ENCODE assay signal across 8 cellular contexts in genomic region chr16:88706965-88707871, GRCh38. TPM values are rescaled to one million over a fixed set of nuclear protein-coding genes. Genes with fewer than 3 reads are reported as not detected.
DNase-seq lines count a peak whose midpoint lies in the region; ATAC-seq and TF ChIP-seq lines count a peak whose summit lies in the region.

No MANE protein-coding gene starts in this region.

- H2AFZ ChIP-seq in GM23248 (peak overlapping the region; percentile 72), fibroblast of lung (ENCODE audit: low read length) (no peak overlapping the region)

- H3K9ac ChIP-seq in GM23248 (peak overlapping the region; percentile 89), fibroblast of lung (ENCODE audit: insufficient read depth, low read length) (peak overlapping the region; percentile 85)

- H3K36me3 ChIP-seq in GM23248 (ENCODE audit: low read depth) (no peaks in the 10 kb centered on the region), fibroblast of lung (ENCODE audit: control insufficient read depth, insufficient read depth, low read length) (peaks cover 7% of the 10 kb centered on the region)

- TF ChIP-seq CTCF in fibroblast of lung (conservative IDR thresholded peaks at IDR 0.05 in 1 of 2, IDR thresholded peaks at IDR 0.05 in 1 of 2; ENCODE audit: low read depth in 1 of 2, low read length in 2 of 2) (no peak), retinal pigment epithelial cell (conservative IDR thresholded peaks at IDR 0.05; ENCODE audit: low read depth, low read length) (no peak)

- H3F3A ChIP-seq in GM23248 (ENCODE audit: insufficient read depth), result 0 out of 2 replicates have a peak, but pooled peaks cover 5% of the 10 kb centered on the region

- H4K20me1 ChIP-seq in GM23248 (ENCODE audit: insufficient read depth), result no peaks in the 10 kb centered on the region
- no peaks in the 10 kb centered on the region for H4K20me1 ChIP-seq in fibroblast of lung (ENCODE audit: control insufficient read depth, extremely low read depth, insufficient read depth, low read length)

- in situ Hi-C loops in GM23248 (cut with MboI), result no loop called here

- DNase-seq in GM23248, result peak; percentile 63
- DNase-seq in RKO (ENCODE audit: low spot score), result peak; percentile 45
- no peak for DNase-seq in fibroblast of lung (ENCODE audit: low read depth in 2 of 2)
- DNase-seq in retinal pigment epithelial cell (ENCODE audit: low read depth), result no peak
- DNase-seq in amygdala (lab: John Stamatoyannopoulos, UW), result no peak
- no peak for DNase-seq in NCI-H2029 (lab: John Stamatoyannopoulos, UW)

- H3K79me2 ChIP-seq in GM23248 (ENCODE audit: insufficient read depth), result peaks cover 42% of the 10 kb centered on the region
- H3K79me2 ChIP-seq in fibroblast of lung (ENCODE audit: control insufficient read depth, insufficient read depth, low read length), result peaks cover 40% of the 10 kb centered on the region

- no peak for ATAC-seq in GM19452 (IDR thresholded peaks at IDR 0.05; ENCODE audit: unreplicated experiment)
- no peak for ATAC-seq in HG03469 (IDR thresholded peaks at IDR 0.05; ENCODE audit: unreplicated experiment)

- H3K27me3 ChIP-seq in GM23248 (replicated peaks; ENCODE audit: insufficient read depth) (no peaks in the 10 kb centered on the region), fibroblast of lung (ENCODE audit: control insufficient read depth, insufficient read depth, low read length) (no peaks in the 10 kb centered on the region)

- no peaks in the 10 kb centered on the region for H3K9me2 ChIP-seq in GM23248 (ENCODE audit: insufficient read depth)

- peak overlapping the region; percentile 89 for H3K4me3 ChIP-seq in GM23248
- H3K4me3 ChIP-seq in fibroblast of lung (replicated peaks in 1 of 4; ENCODE audit: control extremely low read depth in 1 of 4, insufficient read depth in 1 of 4, low read depth in 3 of 4, low read length in 4 of 4), result peak overlapping the region; percentile 79 to 90 (median 85)
- peak overlapping the region; percentile 92 for H3K4me3 ChIP-seq in retinal pigment epithelial cell (ENCODE audit: low read length)

- H3K9me3 ChIP-seq in GM23248 (ENCODE audit: low read depth), result no peaks in the 10 kb centered on the region
- no peaks in the 10 kb centered on the region for H3K9me3 ChIP-seq in fibroblast of lung (ENCODE audit: control insufficient read depth, insufficient read depth, low read depth, low read length)

- H3K4me2 ChIP-seq in GM23248 (ENCODE audit: unreplicated experiment) (peak overlapping the region; percentile 88), fibroblast of lung (ENCODE audit: extremely low read depth, insufficient read depth, low read length) (peak overlapping the region; percentile 82)

- H3K27ac ChIP-seq in GM23248, result peak overlapping the region; percentile 63
- peak overlapping the region; percentile 67 for H3K27ac ChIP-seq in fibroblast of lung (ENCODE audit: insufficient read depth, low read length)

- H3K4me1 ChIP-seq in GM23248 (ENCODE audit: insufficient read depth) (peaks cover 12% of the 10 kb centered on the region), fibroblast of lung (ENCODE audit: control insufficient read depth, extremely low read depth, insufficient read depth, low read length) (peaks cover 2% of the 10 kb centered on the region)

- WGBS in GM23248 (ENCODE audit: low coverage in 1 of 2, low lambda C conversion rate in 2 of 2, missing lambda C conversion rate in 2 of 2), 2 experiments, result 38 to 42% methylated on average over 17 of the region's 17 CpGs

RNA-seq across cellular contexts. Expression of gene CTU2, which starts 0.9 kb away (rescaled TPM):
- 20.4 and 22.3 TPM in 2 replicates for total RNA-seq in GM23248 (2014; rRNA removed; shearing (Covaris generic))
- 16.1 and 17.1 TPM in 2 replicates for polyA plus RNA-seq in GM23248 (2016; fragmentation: Nextera tagmentation; extraction: Ambion mirVana)
- 11.9 and 13.4 TPM in 2 replicates for total RNA-seq in fibroblast of lung
- polyA plus RNA-seq in fibroblast of lung, result 7.6 and 8.1 TPM in 2 replicates
- polyA plus RNA-seq in fibroblast of lung (2012), result 17.9 and 24.7 TPM in 2 replicates
- polyA minus RNA-seq in fibroblast of lung (ENCODE audit: low replicate concordance), result 9.5 and 19.2 TPM in 2 replicates

RNA-seq across cellular contexts. Expression of gene RNF166, which starts 1.0 kb away (rescaled TPM):
- total RNA-seq in GM23248 (2014; rRNA removed; shearing (Covaris generic)), result 13.7 and 14.6 TPM in 2 replicates
- polyA plus RNA-seq in GM23248 (2016; fragmentation: Nextera tagmentation; extraction: Ambion mirVana), result 8.2 and 8.9 TPM in 2 replicates
- 9.7 and 13.6 TPM in 2 replicates for total RNA-seq in fibroblast of lung
- polyA plus RNA-seq in fibroblast of lung, result 6.6 and 8.2 TPM in 2 replicates
- 7.5 and 12.3 TPM in 2 replicates for polyA plus RNA-seq in fibroblast of lung (2012)
- polyA minus RNA-seq in fibroblast of lung (ENCODE audit: low replicate concordance), result 7.3 and 8.0 TPM in 2 replicates

RNA-seq across cellular contexts. Expression of gene SNAI3, which starts 20.9 kb away (rescaled TPM):
- total RNA-seq in GM23248 (2014; rRNA removed; shearing (Covaris generic)), result not detected in 2 replicates
- polyA plus RNA-seq in GM23248 (2016; fragmentation: Nextera tagmentation; extraction: Ambion mirVana), result 0.35 and 0.71 TPM in 2 replicates
- total RNA-seq in fibroblast of lung, result under 0.01 and 0.17 TPM in 2 replicates
- 0.03 TPM in 1 of 2 replicates, not detected in the other for polyA plus RNA-seq in fibroblast of lung
- 0.55 and 0.83 TPM in 2 replicates for polyA plus RNA-seq in fibroblast of lung (2012)
- polyA minus RNA-seq in fibroblast of lung (ENCODE audit: low replicate concordance), result not detected in 2 replicates

RNA-seq across cellular contexts. Expression of gene MVD, which starts 44.3 kb away (rescaled TPM):
- total RNA-seq in GM23248 (2014; rRNA removed; shearing (Covaris generic)), result 25.0 and 29.1 TPM in 2 replicates
- polyA plus RNA-seq in GM23248 (2016; fragmentation: Nextera tagmentation; extraction: Ambion mirVana) (27.4 and 28.6 TPM in 2 replicates), fibroblast of lung (35.9 and 43.4 TPM in 2 replicates)
- 60.1 and 204 TPM in 2 replicates for total RNA-seq in fibroblast of lung
- polyA plus RNA-seq in fibroblast of lung (2012), result 102 and 131 TPM in 2 replicates
- polyA minus RNA-seq in fibroblast of lung (ENCODE audit: low replicate concordance), result 43.4 and 54.6 TPM in 2 replicates

RNA-seq across cellular contexts. Expression of gene CYBA, which starts 56.4 kb away (rescaled TPM):
- total RNA-seq in GM23248 (2014; rRNA removed; shearing (Covaris generic)), result 332 and 338 TPM in 2 replicates
- polyA plus RNA-seq in GM23248 (2016; fragmentation: Nextera tagmentation; extraction: Ambion mirVana) (270 and 283 TPM in 2 replicates), fibroblast of lung (30.8 and 74.7 TPM in 2 replicates)
- total RNA-seq in fibroblast of lung, result 124 and 130 TPM in 2 replicates
- 86.1 and 179 TPM in 2 replicates for polyA plus RNA-seq in fibroblast of lung (2012)
- polyA minus RNA-seq in fibroblast of lung (ENCODE audit: low replicate concordance), result 36.2 and 157 TPM in 2 replicates

Comparison
In these comparisons a context has a peak if more than half of its experiments do, and no peak if none do; other contexts are left out.
1. DNase-seq: peak in GM23248 (single experiment) and RKO (single experiment); none in fibroblast of lung (0 of 2), retinal pigment epithelial cell (single experiment), amygdala (0 of 56) and NCI-H2029 (single experiment).
2. Peak in every context shown above with its lines, with median percentiles within 50 percentile points of each other: H3K4me3 ChIP-seq.